In genomic region chr10:22805304-22805703, GRCh38 we compare ENCODE assay signal across 1 cellular context.
TF ChIP-seq lines count a peak whose summit lies in the region.

No MANE protein-coding gene starts in this region.

TF ChIP-seq in IMR-90, 13 proteins besides CTCF, POLR2A, EP300 and RAD21 (continued from another document):
- TF ChIP-seq SMC3 (IDR thresholded peaks at IDR 0.05; ENCODE audit: low read depth, low read length) (no peak), MXI1 (IDR thresholded peaks at IDR 0.05; ENCODE audit: borderline replicate concordance, low read depth, low read length) (no peak), MAFK (IDR thresholded peaks at IDR 0.05; ENCODE audit: low read depth, low read length) (no peak), ELK1 (IDR thresholded peaks at IDR 0.05; ENCODE audit: borderline replicate concordance, low read depth, low read length) (no peak), NFE2L2 (IDR thresholded peaks at IDR 0.05; ENCODE audit: low read depth, low read length) (no peak), FOS (IDR thresholded peaks at IDR 0.05; ENCODE audit: low read depth, low read length) (no peak), RCOR1 (IDR thresholded peaks at IDR 0.05; ENCODE audit: insufficient replicate concordance, low read length) (no peak)
- TF ChIP-seq, protein P1, sequence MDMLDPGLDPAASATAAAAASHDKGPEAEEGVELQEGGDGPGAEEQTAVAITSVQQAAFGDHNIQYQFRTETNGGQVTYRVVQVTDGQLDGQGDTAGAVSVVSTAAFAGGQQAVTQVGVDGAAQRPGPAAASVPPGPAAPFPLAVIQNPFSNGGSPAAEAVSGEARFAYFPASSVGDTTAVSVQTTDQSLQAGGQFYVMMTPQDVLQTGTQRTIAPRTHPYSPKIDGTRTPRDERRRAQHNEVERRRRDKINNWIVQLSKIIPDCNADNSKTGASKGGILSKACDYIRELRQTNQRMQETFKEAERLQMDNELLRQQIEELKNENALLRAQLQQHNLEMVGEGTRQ (IDR thresholded peaks at IDR 0.05; ENCODE audit: low read depth, low read length) = peak; percentile 53; the same call in 1 of the 2 replicates
